ENCODE assay signal across 2 cellular contexts in genomic region chr1:15128077-15128476, GRCh38.
"Had no signal": no experiment of that assay in that cellular context is flagged by ENCODE, and none has a peak within 500 bp of the region (broad histone marks: within the 10 kb centered on the region; RNA-seq: fewer than 3 reads in every experiment).

No MANE protein-coding gene starts in this region.

- H3K4me1 ChIP-seq: HAP-1 had no signal

- H3K36me3 ChIP-seq: HAP-1 had no signal

- H3K9ac ChIP-seq: GM23248 had no signal

- H2AFZ ChIP-seq: GM23248 had no signal

- H3K4me3 ChIP-seq: GM23248, HAP-1 had no signal

- H3K27ac ChIP-seq: GM23248 had no signal

- H3K9me3 ChIP-seq: HAP-1 had no signal
